In the genomic region with DNA sequence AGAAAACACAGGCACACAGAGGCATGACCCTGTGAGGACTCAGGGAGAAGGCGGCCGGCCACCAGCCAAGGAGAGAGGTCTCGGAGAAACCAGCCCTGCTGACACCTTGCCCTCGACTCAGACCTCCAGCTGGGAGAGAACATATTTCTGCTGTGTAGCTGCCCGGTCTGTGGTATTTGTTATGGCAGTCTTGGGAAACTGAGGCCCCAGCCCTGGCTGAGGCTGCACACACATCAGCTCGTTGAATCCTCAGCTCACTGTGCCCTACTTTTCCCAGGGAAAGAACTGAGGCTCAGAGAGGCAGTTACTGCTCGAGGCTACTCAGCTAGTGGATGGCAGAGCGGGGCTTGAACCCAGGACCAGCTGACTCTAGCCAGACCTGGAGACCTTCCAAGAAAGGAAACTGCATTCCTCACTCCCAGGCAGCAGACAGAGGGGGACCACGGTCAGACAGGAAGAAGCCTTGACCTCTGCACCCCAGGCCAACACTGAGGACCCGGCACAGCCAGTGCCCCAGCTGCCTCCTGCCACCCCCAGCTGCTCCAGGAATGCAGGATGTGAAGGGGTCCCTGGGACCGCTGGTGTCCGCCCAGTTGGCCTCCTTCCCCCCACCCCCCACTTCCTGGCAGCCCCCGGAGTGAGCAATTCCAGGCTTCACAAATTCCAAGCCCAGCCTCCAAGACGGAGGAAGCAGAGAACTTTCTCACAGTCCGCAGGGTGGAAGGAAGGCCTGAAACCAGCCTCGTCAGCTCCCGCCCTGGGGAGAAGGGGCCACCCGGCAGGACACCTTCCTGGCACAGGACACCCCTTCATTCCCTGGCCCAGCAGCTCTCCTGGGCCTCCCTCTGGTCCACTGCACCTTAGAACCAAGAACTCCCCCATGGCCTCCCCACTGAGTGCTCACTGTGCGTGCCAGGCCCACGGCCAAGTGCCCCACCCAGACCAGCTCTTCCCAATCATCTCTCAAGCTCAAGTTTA, we compare ENCODE assay signal across 8 cellular contexts.
A peak's percentile ranks its signal among the peaks of the same experiment; 100 is the strongest.
DNase-seq lines count a peak whose midpoint lies in the region; TF ChIP-seq lines count a peak whose summit lies in the region.

No MANE protein-coding gene starts in this region.

- H4K20me1 ChIP-seq in neural progenitor cell (ENCODE audit: low read depth), result no peaks in the 10 kb centered on the region

- H3K9me3 ChIP-seq in SJCRH30 (replicated peaks) (peaks cover 7% of the 10 kb centered on the region; the same call in 1 of the 2 replicates), neural progenitor cell (ENCODE audit: low read depth) (peaks cover 12% of the 10 kb centered on the region)

- peak overlapping the region; percentile 90 for H3K27ac Mint-ChIP-seq in neural progenitor cell

- H3K4me2 ChIP-seq in neural progenitor cell, result no peak overlapping the region

- H3K27me3 Mint-ChIP-seq in neural progenitor cell (ENCODE audit: insufficient read depth, low read depth), result peaks cover 4% of the 10 kb centered on the region

- H3K36me3 ChIP-seq in SJCRH30 (peaks cover 48% of the 10 kb centered on the region), neural progenitor cell (peaks cover 5% of the 10 kb centered on the region)

- peaks cover 18% of the 10 kb centered on the region for H3K9me3 Mint-ChIP-seq in neural progenitor cell

- H2AFZ ChIP-seq in neural progenitor cell (replicated peaks), result no peak overlapping the region

- no peak overlapping the region for H3K4me3 ChIP-seq in SJCRH30
- H3K4me3 ChIP-seq in neural progenitor cell, result no peak overlapping the region

- in situ Hi-C loops in GM13976 (cut with MboI; ENCODE audit: low sequenced_read_pairs, unreplicated experiment), result no loop called here

- peaks cover 3% of the 10 kb centered on the region for H3F3A ChIP-seq in neural progenitor cell (ENCODE audit: low read depth)

- H3K4me1 ChIP-seq in SJCRH30, result peaks cover 54% of the 10 kb centered on the region
- no peaks in the 10 kb centered on the region for H3K4me1 ChIP-seq in neural progenitor cell

- no peak for TF ChIP-seq CTCF in neural progenitor cell (IDR thresholded peaks at IDR 0.05)
- no peak for TF ChIP-seq CTCF in GM13976 (IDR thresholded peaks at IDR 0.05; ENCODE audit: borderline replicate concordance, control extremely low read depth, extremely low read depth, insufficient read depth, missing control alignments)

- H3K79me2 ChIP-seq in neural progenitor cell (ENCODE audit: low read depth), result no peaks in the 10 kb centered on the region

- H3K27ac ChIP-seq in SJCRH30 (peak overlapping the region; percentile 84), neural progenitor cell (no peak overlapping the region)

- peak overlapping the region; percentile 53 for H3K4me3 Mint-ChIP-seq in neural progenitor cell

- peaks cover 16% of the 10 kb centered on the region for H3K4me1 Mint-ChIP-seq in neural progenitor cell

- no peaks in the 10 kb centered on the region for H3K27me3 ChIP-seq in SJCRH30
- H3K27me3 ChIP-seq in neural progenitor cell, result no peaks in the 10 kb centered on the region

- no peak overlapping the region for H3K9ac ChIP-seq in neural progenitor cell

- DNase-seq in A172 (ENCODE audit: low spot score) (peak; percentile 97), SJCRH30 (peak; percentile 70 to 83), fibroblast of the conjunctiva (ENCODE audit: low read depth) (peak; percentile 43), neural progenitor cell (ENCODE audit: low spot score) (no peak), GM13976 (ENCODE audit: low spot score) (no peak), OCI-M1 (lab: John Stamatoyannopoulos, UW) (no peak), NCI-H1105 treated with DMSO at 0.1 percent for 48 hours (lab: John Stamatoyannopoulos, UW) (no peak)
- no peak for DNase-seq in activated T-cell treated with anti-CD3 and anti-CD28 coated beads, Interleukin-2, amount 50 U/mL, for 48 hours

- H3K36me3 Mint-ChIP-seq in neural progenitor cell, result peaks cover 27% of the 10 kb centered on the region

Comparison
In these comparisons a context has a peak if more than half of its experiments do, and no peak if none do; other contexts are left out.
1. DNase-seq: peak in A172 (single experiment), SJCRH30 (2 of 2) and fibroblast of the conjunctiva (single experiment); none in neural progenitor cell (single experiment), GM13976 (single experiment), activated T-cell treated with anti-CD3 and anti-CD28 coated beads, Interleukin-2, amount 50 U/mL, for 48 hours (0 of 2), OCI-M1 (single experiment) and NCI-H1105 treated with DMSO at 0.1 percent for 48 hours (single experiment).